In the genomic region with DNA sequence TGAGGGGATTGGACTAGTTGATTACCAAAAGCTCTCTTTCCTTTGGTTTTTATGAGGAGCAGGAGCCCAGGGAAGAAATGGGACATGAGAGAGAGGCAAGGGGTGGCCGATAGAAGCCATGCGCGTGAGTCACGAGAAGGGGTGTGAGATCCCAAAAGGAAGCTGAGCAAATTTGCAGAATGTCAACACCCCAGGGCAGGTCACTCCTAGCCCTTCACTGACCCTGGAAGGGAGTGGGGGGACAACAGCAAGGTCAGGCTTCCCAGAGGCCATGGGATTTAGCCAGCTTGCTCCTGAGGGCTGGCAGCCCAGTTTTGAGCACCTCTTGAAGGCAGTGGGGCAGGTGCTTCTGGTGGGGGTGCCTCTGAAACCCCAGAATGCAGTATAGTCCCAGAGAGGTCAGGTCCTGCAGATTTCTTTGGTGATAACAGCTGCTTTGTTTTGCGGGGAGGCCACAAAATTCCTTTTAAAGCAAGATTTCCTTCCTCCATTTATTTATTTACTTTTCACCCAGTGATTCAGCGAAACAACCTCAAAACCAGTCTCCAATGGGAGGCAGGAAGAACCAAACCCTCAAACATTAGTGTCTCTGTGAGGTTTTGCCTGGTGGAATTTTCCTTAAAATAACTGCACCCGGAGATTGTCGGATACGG, we compare ENCODE assay signal across 17 cellular contexts. TPM values are rescaled to one million over a fixed set of nuclear protein-coding genes. Genes with fewer than 3 reads are reported as not detected.
DNase-seq lines count a peak whose midpoint lies in the region; ATAC-seq and TF ChIP-seq lines count a peak whose summit lies in the region.
"Had no signal": no experiment of that assay in that cellular context is flagged by ENCODE, and none has a peak within 500 bp of the region (broad histone marks: within the 10 kb centered on the region; RNA-seq: fewer than 3 reads in every experiment).

No MANE protein-coding gene starts in this region.

- H2AFZ ChIP-seq in neuronal stem cell (ENCODE audit: low read length) = no peak overlapping the region

- no peaks in the 10 kb centered on the region for H3K36me3 ChIP-seq in neuronal stem cell (replicated peaks in 1 of 2; ENCODE audit: control insufficient read depth in 2 of 2, insufficient read depth in 2 of 2, low read length in 2 of 2)
- H3K36me3 ChIP-seq in vagina = no peaks in the 10 kb centered on the region
- H3K36me3 ChIP-seq: colonic mucosa, thoracic aorta had no signal

- H3K23ac ChIP-seq in neuronal stem cell (ENCODE audit: low read depth, low read length, poor library complexity) = no peak overlapping the region

- no peak overlapping the region for H4K8ac ChIP-seq in neuronal stem cell (ENCODE audit: low read depth, low read length)

- intact Hi-C loops in left cardiac atrium (cut with DNase I) = no loop called here
- intact Hi-C loops in cardiac septum (cut with DNase I) = loop anchor here (5.0 to 10.0 kb wide), 2 partner anchors 36 to 137 kb away; no protein-coding TSS in a partner anchor
- intact Hi-C loops in vagina (cut with DNase I) = no loop called here

- H2BK5ac ChIP-seq in neuronal stem cell (ENCODE audit: low read length) = peak overlapping the region; percentile 6

- H3K4me1 ChIP-seq in neuronal stem cell (ENCODE audit: control insufficient read depth in 2 of 2, insufficient read depth in 1 of 2, low read depth in 1 of 2, low read length in 2 of 2) (peaks cover 0 to 3% of the 10 kb centered on the region in 2 donors), vagina (peaks cover 20% of the 10 kb centered on the region)
- H3K4me1 ChIP-seq: colonic mucosa had no signal

- DNase-seq in left cardiac atrium (peak; percentile 35), cardiac septum (ENCODE audit: low spot score) (no peak), epithelial cell of esophagus (ENCODE audit: low read depth) (peak; percentile 11), neuronal stem cell (ENCODE audit: low spot score) (no peak), vagina (ENCODE audit: extremely low spot score in 2 of 2) (no peak), dedifferentiated amniotic fluid mesenchymal stem cell (ENCODE audit: extremely low spot score) (no peak), NCI-H524 (lab: John Stamatoyannopoulos, UW) (no peak), amygdala (lab: John Stamatoyannopoulos, UW) (no peak)
- DNase-seq: activated CD8-positive, alpha-beta memory T cell treated with anti-CD3 and anti-CD28 coated beads, Interleukin-2, amount 10 ng/mL, durations not matched to agents 7 days and 5 days; colonic mucosa; islet precursor cell; NCI-H2029; NCI-H774; SIG-M5 had no signal

- WGBS in neuronal stem cell (ENCODE audit: extremely low coverage in 2 of 2, insufficient read length in 2 of 2, insufficient replicate concordance in 1 of 2), 2 donors = no CpG with 5 or more reads among the region's 9 CpGs

- H3K4ac ChIP-seq in neuronal stem cell (ENCODE audit: low read length) = no peak overlapping the region

- no peak overlapping the region for H3K4me3 ChIP-seq in epithelial cell of esophagus (ENCODE audit: low read length)
- no peak overlapping the region for H3K4me3 ChIP-seq in neuronal stem cell (ENCODE audit: low read length in 2 of 2)
- H3K4me3 ChIP-seq in vagina = no peak overlapping the region
- H3K4me3 ChIP-seq: colonic mucosa, thoracic aorta had no signal

- no peak overlapping the region for H3K18ac ChIP-seq in neuronal stem cell (ENCODE audit: low read length)

- no peak overlapping the region for H2BK120ac ChIP-seq in neuronal stem cell (ENCODE audit: low read depth, low read length)

- H3K14ac ChIP-seq in neuronal stem cell (ENCODE audit: low read length) = no peak overlapping the region

- H3K4me2 ChIP-seq in neuronal stem cell (ENCODE audit: insufficient read depth, low read length, poor library complexity, severe bottlenecking) = no peak overlapping the region
- H3K4me2 ChIP-seq: KMS-11 had no signal

- H2BK12ac ChIP-seq in neuronal stem cell (ENCODE audit: low read length) = no peak overlapping the region

- H3K27ac ChIP-seq in neuronal stem cell (replicated peaks; ENCODE audit: low read length) = no peak overlapping the region
- H3K27ac ChIP-seq in vagina = peak overlapping the region; percentile 60
- H3K27ac ChIP-seq: colonic mucosa, KMS-11, thoracic aorta, VCaP had no signal

- H3K27me3 ChIP-seq in neuronal stem cell (ENCODE audit: control insufficient read depth in 3 of 3, insufficient read depth in 3 of 3, low read depth in 1 of 3, low read length in 3 of 3) (no peaks in the 10 kb centered on the region), vagina (no peaks in the 10 kb centered on the region)
- H3K27me3 ChIP-seq: colonic mucosa had no signal

- no peak overlapping the region for H4K91ac ChIP-seq in neuronal stem cell (ENCODE audit: low read depth, low read length, poor library complexity)

- no peak for TF ChIP-seq POLR2A in vagina (IDR thresholded peaks at IDR 0.05)

- peak overlapping the region; percentile 85 for H2BK15ac ChIP-seq in neuronal stem cell (ENCODE audit: low read length)

- no peak overlapping the region for H2AK5ac ChIP-seq in neuronal stem cell (ENCODE audit: low read depth, low read length)

- no peak for TF ChIP-seq CTCF in epithelial cell of esophagus (IDR thresholded peaks at IDR 0.05; ENCODE audit: insufficient read depth, low read depth, low read length, missing control alignments)
- no peak for TF ChIP-seq CTCF in vagina (IDR thresholded peaks at IDR 0.05)

- no peaks in the 10 kb centered on the region for H3K9me3 ChIP-seq in neuronal stem cell (replicated peaks in 1 of 2; ENCODE audit: control insufficient read depth in 2 of 2, insufficient read depth in 1 of 2, low read depth in 1 of 2, low read length in 2 of 2)
- H3K9me3 ChIP-seq in vagina = no peaks in the 10 kb centered on the region
- H3K9me3 ChIP-seq: colonic mucosa, thoracic aorta had no signal

- H3K79me1 ChIP-seq in neuronal stem cell (ENCODE audit: low read depth, low read length) = no peaks in the 10 kb centered on the region

- H3K9ac ChIP-seq in neuronal stem cell (ENCODE audit: low read depth, low read length, poor library complexity) = no peak overlapping the region
- H3K9ac ChIP-seq: KMS-11 had no signal

- ATAC-seq in left cardiac atrium = peak in 1 of 2 donors; percentile 37
- ATAC-seq: activated CD8-positive, alpha-beta memory T cell treated with anti-CD3 and anti-CD28 coated beads, Interleukin-2, amount 10 ng/mL, durations not matched to agents 7 days and 5 days had no signal

RNA-seq across cellular contexts. Expression of gene TIMP3, which starts 40.1 kb away (rescaled TPM):
- total RNA-seq in left cardiac atrium = 100 to 1,000 TPM; 434 to 484 TPM
- 116 TPM for total RNA-seq in cardiac septum
- polyA plus RNA-seq in neuronal stem cell (2013, experiment 1 of 2) = 15.2 TPM
- 16.2 TPM for polyA plus RNA-seq in neuronal stem cell (2013, experiment 2 of 2)
- total RNA-seq in vagina = 262 TPM
- total RNA-seq: activated CD8-positive, alpha-beta memory T cell treated with anti-CD3 and anti-CD28 coated beads, Interleukin-2, amount 10 ng/mL, durations not matched to agents 7 days and 5 days had no signal

Comparison
In these comparisons a context has a peak if more than half of its experiments do, and no peak if none do; other contexts are left out.
1. DNase-seq: peak in left cardiac atrium (single experiment) and epithelial cell of esophagus (single experiment); none in cardiac septum (single experiment), neuronal stem cell (single experiment), vagina (0 of 2), dedifferentiated amniotic fluid mesenchymal stem cell (single experiment), NCI-H524 (0 of 2) and amygdala (0 of 56).